21 cellular contexts compared by ENCODE assay signal in genomic region chr3:134258761-134259347, GRCh38. TPM values are rescaled to one million over a fixed set of nuclear protein-coding genes. Genes with fewer than 3 reads are reported as not detected.
DNase-seq lines count a peak whose midpoint lies in the region; ATAC-seq, FAIRE-seq and TF ChIP-seq lines count a peak whose summit lies in the region.
"Had no signal": no experiment of that assay in that cellular context is flagged by ENCODE, and none has a peak within 500 bp of the region (broad histone marks: within the 10 kb centered on the region; RNA-seq: fewer than 3 reads in every experiment).

No MANE protein-coding gene starts in this region.

- 41% methylated on average over 4 of the region's 4 CpGs for WGBS in A549 (ENCODE audit: missing lambda C conversion rate)
- 60% methylated on average over 1 of the region's 4 CpGs; no CpG with 5 or more reads in 1 of the 2 experiments for WGBS in IMR-90 (ENCODE audit: extremely low coverage in 2 of 2, insufficient read length in 1 of 2), 2 experiments

- no peak overlapping the region for H2AK5ac ChIP-seq in IMR-90 (ENCODE audit: low read depth, low read length)

- CTCF ChIA-PET in A549 (lab: Yijun Ruan, JAX) (no interaction called here), IMR-90 (lab: Yijun Ruan, JAX) (no interaction called here)

- TF ChIP-seq POLR2A in A549 (IDR thresholded peaks at IDR 0.05; ENCODE audit: low read length) (no peak), IMR-90 (IDR thresholded peaks at IDR 0.05; ENCODE audit: low read depth, low read length) (no peak)

- no peaks in the 10 kb centered on the region for H3K9me1 ChIP-seq in IMR-90 (ENCODE audit: insufficient read depth, low read length)

- H4K5ac ChIP-seq in IMR-90 (ENCODE audit: low read depth, low read length): no peak overlapping the region; the same call in 1 of the 2 replicates

- DNase-seq in A549 (ENCODE audit: low read depth in 1 of 2, low spot score in 1 of 2) (peak; percentile 10 to 51), IMR-90 (peak; percentile 41), epithelial cell of proximal tubule (ENCODE audit: low read depth) (peak; percentile 80), kidney tubule cell (ENCODE audit: low spot score) (peak; percentile 83), SKM-1 (lab: John Stamatoyannopoulos, UW; ENCODE audit: unreplicated experiment) (no peak), NCI-H345 (lab: John Stamatoyannopoulos, UW) (no peak), MV-4-11 (lab: John Stamatoyannopoulos, UW) (no peak)
- DNase-seq: C1 segment of cervical spinal cord; CD8-positive, alpha-beta memory T cell; H7; Kasumi-1; MM.1S; NCI-H1092 treated with DMSO at 0.1 percent for 48 hours; NCI-H146; NCI-H2029 treated with DMSO at 0.1 percent for 48 hours; NCI-H2171; NCI-H774; OCI-M1; SHP77 treated with DMSO at 0.1 percent for 48 hours had no signal

- in situ Hi-C loops in IMR-90 (cut with MboI; ENCODE audit: low sequenced_read_pairs): no loop called here

- peak; percentile 73 to 78; a peak in 5 of 6 replicates for ATAC-seq in A549
- peak; percentile 84 for ATAC-seq in IMR-90 (ENCODE audit: low read depth)
- ATAC-seq in HG03521 (IDR thresholded peaks at IDR 0.05; ENCODE audit: unreplicated experiment): no peak

- POLR2A ChIA-PET in A549 (lab: Yijun Ruan, JAX): interaction anchor here (1.2 kb wide), 1 partner anchor 8 kb away, joined by 3 read pairs; the partner anchor contains the start of gene RYK
- POLR2A ChIA-PET in IMR-90 (lab: Charles Lee; ENCODE audit: unreplicated experiment): no interaction called here

- peak overlapping the region; percentile 49 to 64; a peak in 3 of 6 replicates for H3K27ac ChIP-seq in A549
- H3K27ac ChIP-seq in IMR-90 (ENCODE audit: insufficient read depth, low read length): no peak overlapping the region

- no peaks in the 10 kb centered on the region for H3K79me1 ChIP-seq in IMR-90 (ENCODE audit: low read depth in 1 of 2, low read length in 2 of 2)

- H3K18ac ChIP-seq in IMR-90 (ENCODE audit: low read depth, low read length): peak overlapping the region; percentile 84; the same call in 1 of the 2 replicates

- TF ChIP-seq RAD21 in A549 (conservative IDR thresholded peaks at IDR 0.05 in 1 of 2, IDR thresholded peaks at IDR 0.05 in 1 of 2) (no peak), IMR-90 (IDR thresholded peaks at IDR 0.05; ENCODE audit: low read length) (no peak)

- no peak overlapping the region for H3K14ac ChIP-seq in IMR-90 (replicated peaks; ENCODE audit: low read depth, low read length)

- H2AFZ ChIP-seq in IMR-90 (replicated peaks; ENCODE audit: low read length, poor library complexity): no peak overlapping the region

- no peak overlapping the region; the same call in 2 of the 3 replicates for H2BK15ac ChIP-seq in IMR-90 (ENCODE audit: low read depth, low read length)

- H3K9me3 ChIP-seq in A549 (no peaks in the 10 kb centered on the region), IMR-90 (ENCODE audit: control insufficient read depth, insufficient read depth, low read length) (no peaks in the 10 kb centered on the region)

- no peak overlapping the region for H2AK9ac ChIP-seq in IMR-90 (replicated peaks; ENCODE audit: low read depth, low read length, poor library complexity)

- dilution Hi-C loops in IMR-90 (cut with HindIII; ENCODE audit: low sequenced_read_pairs, unreplicated experiment): no loop called here

- no peaks in the 10 kb centered on the region for H3K36me3 ChIP-seq in IMR-90 (ENCODE audit: control insufficient read depth, insufficient read depth, low read length)

- H4K91ac ChIP-seq in IMR-90 (ENCODE audit: insufficient read depth, low read depth, low read length): no peak overlapping the region

- H4K20me1 ChIP-seq in IMR-90 (ENCODE audit: insufficient read depth, low read length): no peaks in the 10 kb centered on the region

- peak overlapping the region; percentile 28; the same call in 1 of the 2 replicates for H2BK20ac ChIP-seq in IMR-90 (ENCODE audit: low read depth, low read length)

- H3K4me2 ChIP-seq in A549 (peak overlapping the region; percentile 54), IMR-90 (ENCODE audit: low read depth, low read length) (peak overlapping the region; percentile 91; the same call in 1 of the 2 replicates)

- no peak overlapping the region for H3K4ac ChIP-seq in IMR-90 (ENCODE audit: low read depth, low read length)

- H3K4me1 ChIP-seq in A549 (peaks cover 19% of the 10 kb centered on the region), IMR-90 (ENCODE audit: control insufficient read depth, insufficient read depth, low read length) (peaks cover 6% of the 10 kb centered on the region)

- H2BK5ac ChIP-seq in IMR-90 (ENCODE audit: low read depth, low read length, poor library complexity, severe bottlenecking): peak overlapping the region; percentile 79

- peak overlapping the region; percentile 22; the same call in 1 of the 2 replicates for H3K23ac ChIP-seq in IMR-90 (ENCODE audit: low read depth, low read length)

- H3K4me3 ChIP-seq in A549 (no peak overlapping the region), IMR-90 (ENCODE audit: insufficient read depth, low read depth, low read length) (no peak overlapping the region), epithelial cell of proximal tubule (ENCODE audit: low read depth, low read length) (no peak overlapping the region)

- no peak overlapping the region for H3K9ac ChIP-seq in IMR-90 (ENCODE audit: low read depth, low read length)

- no peak overlapping the region; the same call in 1 of the 2 replicates for H2BK120ac ChIP-seq in IMR-90 (ENCODE audit: low read depth, low read length)

- no TSS peak for BruUV-seq in IMR-90 (replicated peaks; lab: Mats Ljungman, UMichigan)

- H3K27me3 ChIP-seq in IMR-90 (ENCODE audit: control insufficient read depth, insufficient read depth, low read length): no peaks in the 10 kb centered on the region

- intact Hi-C loops in IMR-90 (cut with micrococcal nuclease): no loop called here

- TF ChIP-seq CTCF in A549 (IDR thresholded peaks at IDR 0.05): no peak
- no peak for TF ChIP-seq CTCF in IMR-90 (conservative IDR thresholded peaks at IDR 0.05; ENCODE audit: low read depth, low read length)
- TF ChIP-seq CTCF in epithelial cell of proximal tubule (conservative IDR thresholded peaks at IDR 0.05; ENCODE audit: low read depth, low read length): no peak

- H4K8ac ChIP-seq in IMR-90 (ENCODE audit: low read depth in 2 of 2, low read length in 2 of 2): no peak overlapping the region

- no peak for FAIRE-seq in A549 (lab: Jason Lieb, UNC)
- FAIRE-seq: G401.6 had no signal

- no peak for TF ChIP-seq EP300 in A549 (IDR thresholded peaks at IDR 0.05)

- H3K56ac ChIP-seq in IMR-90 (ENCODE audit: extremely low read depth, insufficient read depth, low read length): no peak overlapping the region

TF ChIP-seq in A549, 52 proteins besides CTCF, POLR2A, EP300 and RAD21 (continues in another document):
- TF ChIP-seq CEBPB (IDR thresholded peaks at IDR 0.05) (peak in 1 of 2 experiments; percentile 9; a peak in 1 of 4 replicates), CHD4 (IDR thresholded peaks at IDR 0.05; ENCODE audit: borderline replicate concordance) (no peak), NPAS2 (CRISPR knock-in tag; IDR thresholded peaks at IDR 0.05; ENCODE audit: borderline replicate concordance) (no peak), MYC (IDR thresholded peaks at IDR 0.05; ENCODE audit: borderline replicate concordance, low read length) (no peak), KDM1A (IDR thresholded peaks at IDR 0.05; ENCODE audit: low read depth) (no peak), CHD2 (IDR thresholded peaks at IDR 0.05; ENCODE audit: low read length, partially characterized antibody) (no peak), JUN (IDR thresholded peaks at IDR 0.05) (no peak), NFE2L2 (conservative IDR thresholded peaks at IDR 0.05; ENCODE audit: low read length) (no peak)

TF ChIP-seq in IMR-90, 13 proteins besides CTCF, POLR2A, EP300 and RAD21:
- TF ChIP-seq FOS (IDR thresholded peaks at IDR 0.05; ENCODE audit: low read depth, low read length): no peak
- no peak for TF ChIP-seq CHD1 (IDR thresholded peaks at IDR 0.05; ENCODE audit: low read depth, low read length)
- peak; percentile 23; the same call in 1 of the 2 replicates for TF ChIP-seq CEBPB (IDR thresholded peaks at IDR 0.05; ENCODE audit: low read depth, low read length)

RNA-seq across cellular contexts. Expression of gene RYK, which starts 8.2 kb away (rescaled TPM):
- polyA plus RNA-seq in A549 (2011; rRNA removed): 41.9 and 46.6 TPM in 2 replicates
- polyA plus RNA-seq in A549 (2012; cell fraction: cytosol; rRNA removed): 12.7 and 18.3 TPM in 2 replicates
- 11.6 and 20.5 TPM in 2 replicates for polyA plus RNA-seq in A549 (2012; cell fraction: nucleus; rRNA removed)
- 28.4 to 30.6 TPM (median 29.2 TPM) in 3 replicates for polyA plus RNA-seq in A549 (2017; fragmentation: RNase III; extraction: RNeasy Plus Mini Kit Qiagen cat#74134 plus additional on column Dnase treatment)
- 33.0 and 43.6 TPM in 2 replicates for polyA minus RNA-seq in A549 (2011; rRNA and poly(A)+ RNA removed)
- total RNA-seq in IMR-90 (2012; rRNA removed): 106 TPM in 2 replicates
- 35.0 and 42.4 TPM in 2 replicates for polyA plus RNA-seq in IMR-90 (2012; rRNA removed)
- polyA plus RNA-seq in IMR-90 (2012; cell fraction: cytosol; rRNA removed): 12.1 and 16.0 TPM in 2 replicates
- 16.5 and 76.9 TPM in 2 replicates for polyA plus RNA-seq in IMR-90 (2012; cell fraction: nucleus; rRNA removed; ENCODE audit: low replicate concordance)
- 33.5 and 60.5 TPM in 2 replicates for total RNA-seq in epithelial cell of proximal tubule

Comparison
In these comparisons a context has a peak if more than half of its experiments do, and no peak if none do; other contexts are left out.
1. DNase-seq: peak in A549 (2 of 2), IMR-90 (single experiment), epithelial cell of proximal tubule (single experiment) and kidney tubule cell (single experiment); none in SKM-1 (single experiment), NCI-H345 (single experiment) and MV-4-11 (single experiment).